Comparison of ENCODE assay signal across 11 cellular contexts in genomic region chr10:102781921-102782542, GRCh38. TPM values are rescaled to one million over a fixed set of nuclear protein-coding genes. Genes with fewer than 3 reads are reported as not detected.
DNase-seq lines count a peak whose midpoint lies in the region; ATAC-seq and TF ChIP-seq lines count a peak whose summit lies in the region.
"Had no signal": no experiment of that assay in that cellular context is flagged by ENCODE, and none has a peak within 500 bp of the region (broad histone marks: within the 10 kb centered on the region; RNA-seq: fewer than 3 reads in every experiment).

No MANE protein-coding gene starts in this region.

- DNase-seq in RWPE2 (ENCODE audit: low spot score) (no peak), epithelial cell of esophagus (ENCODE audit: low read depth) (peak; percentile 23), type B pancreatic cell (ENCODE audit: extremely low spot score, unreplicated experiment) (no peak), NCI-H187 (lab: John Stamatoyannopoulos, UW) (no peak), SHP77 treated with DMSO at 0.1 percent for 48 hours (lab: John Stamatoyannopoulos, UW) (no peak)
- no peak for DNase-seq in activated CD4-positive, alpha-beta T cell treated with anti-CD3 and anti-CD28 coated beads, Interleukin-2, amount 50 U/mL, for 4 hours
- DNase-seq: activated naive CD8-positive, alpha-beta T cell treated with anti-CD3 and anti-CD28 coated beads, Interleukin-2, amount 10 ng/mL, durations not matched to agents 7 days and 5 days; DMS79 treated with DMSO at 0.1 percent for 48 hours; NCI-H748 treated with DMSO at 0.1 percent for 48 hours had no signal

- H3K36me3 ChIP-seq in RWPE2 (ENCODE audit: low read depth): no peaks in the 10 kb centered on the region
- H3K36me3 ChIP-seq in muscle layer of colon (ENCODE audit: insufficient read depth, low read length): no peaks in the 10 kb centered on the region

- H3K27me3 Mint-ChIP-seq in type B pancreatic cell: no peaks in the 10 kb centered on the region
- H3K27me3 Mint-ChIP-seq: activated naive CD8-positive, alpha-beta T cell treated with anti-CD3 and anti-CD28 coated beads, Interleukin-2, amount 10 ng/mL, durations not matched to agents 7 days and 5 days had no signal

- no peaks in the 10 kb centered on the region for H3K9me3 ChIP-seq in RWPE2 (ENCODE audit: severe bottlenecking)
- no peaks in the 10 kb centered on the region for H3K9me3 ChIP-seq in muscle layer of colon (ENCODE audit: low read length)

- peaks cover 61% of the 10 kb centered on the region for H3K4me1 ChIP-seq in RWPE2 (ENCODE audit: insufficient read depth, poor library complexity, severe bottlenecking)
- H3K4me1 ChIP-seq in muscle layer of colon (ENCODE audit: insufficient read depth, low read length): peaks cover 87% of the 10 kb centered on the region

- TF ChIP-seq CTCF in RWPE2 (IDR thresholded peaks at IDR 0.05; ENCODE audit: poor library complexity, severe bottlenecking) (no peak), epithelial cell of esophagus (IDR thresholded peaks at IDR 0.05; ENCODE audit: insufficient read depth, low read depth, low read length, missing control alignments) (no peak), type B pancreatic cell (conservative IDR thresholded peaks at IDR 0.05) (no peak)

- peak overlapping the region; percentile 73 for H3K27ac ChIP-seq in RWPE2 (ENCODE audit: poor library complexity, severe bottlenecking)
- H3K27ac ChIP-seq in muscle layer of colon (ENCODE audit: low read depth, low read length): peak overlapping the region; percentile 91

- ATAC-seq in RWPE2 (ENCODE audit: low read depth) (peak; percentile 31; the same call in 1 of the 3 replicates), GM18511 (IDR thresholded peaks at IDR 0.05; ENCODE audit: unreplicated experiment) (no peak)

- H3K36me3 Mint-ChIP-seq in type B pancreatic cell: peaks cover 20% of the 10 kb centered on the region

- H3K9me3 Mint-ChIP-seq in type B pancreatic cell: peaks cover 6% of the 10 kb centered on the region
- H3K9me3 Mint-ChIP-seq: activated naive CD8-positive, alpha-beta T cell treated with anti-CD3 and anti-CD28 coated beads, Interleukin-2, amount 10 ng/mL, durations not matched to agents 7 days and 5 days had no signal

- no peak overlapping the region for H3K4me3 ChIP-seq in RWPE2 (ENCODE audit: severe bottlenecking)
- H3K4me3 ChIP-seq in epithelial cell of esophagus (ENCODE audit: low read length): no peak overlapping the region
- peak overlapping the region in 1 of 2 donors; percentile 29 for H3K4me3 ChIP-seq in muscle layer of colon (ENCODE audit: low read depth in 1 of 2, low read length in 2 of 2)

- peak overlapping the region; percentile 76 for H3K27ac Mint-ChIP-seq in type B pancreatic cell
- H3K27ac Mint-ChIP-seq: activated naive CD8-positive, alpha-beta T cell treated with anti-CD3 and anti-CD28 coated beads, Interleukin-2, amount 10 ng/mL, durations not matched to agents 7 days and 5 days had no signal

- no peaks in the 10 kb centered on the region for H3K27me3 ChIP-seq in RWPE2 (ENCODE audit: insufficient read depth, poor library complexity, severe bottlenecking)
- H3K27me3 ChIP-seq in muscle layer of colon (ENCODE audit: control insufficient read depth in 1 of 2, insufficient read depth in 2 of 2, low read length in 2 of 2): no peaks in the 10 kb centered on the region

- H3K4me3 Mint-ChIP-seq in type B pancreatic cell: peak overlapping the region; percentile 53
- H3K4me3 Mint-ChIP-seq: activated naive CD8-positive, alpha-beta T cell treated with anti-CD3 and anti-CD28 coated beads, Interleukin-2, amount 10 ng/mL, durations not matched to agents 7 days and 5 days had no signal

- H3K9ac ChIP-seq in muscle layer of colon (ENCODE audit: low read length): no peak overlapping the region

- H3K4me1 Mint-ChIP-seq in type B pancreatic cell (ENCODE audit: unreplicated experiment): peaks cover 61% of the 10 kb centered on the region

RNA-seq across cellular contexts. Expression of gene WBP1L, which starts 38.3 kb away (rescaled TPM):
- total RNA-seq in type B pancreatic cell (ENCODE audit: low replicate concordance): 40.3 and 80.4 TPM in 2 replicates

RNA-seq across cellular contexts. Expression of gene CYP17A1, which starts 55.2 kb away (rescaled TPM):
- total RNA-seq in type B pancreatic cell (ENCODE audit: low replicate concordance): 0.14 TPM in 1 of 2 replicates, not detected in the other
- total RNA-seq: activated naive CD8-positive, alpha-beta T cell treated with anti-CD3 and anti-CD28 coated beads, Interleukin-2, amount 10 ng/mL, durations not matched to agents 7 days and 5 days had no signal
